19 cellular contexts compared by ENCODE assay signal in genomic region chr9:120513825-120514598, GRCh38.
"Had no signal": no experiment of that assay in that cellular context is flagged by ENCODE, and none has a peak within 500 bp of the region (broad histone marks: within the 10 kb centered on the region; RNA-seq: fewer than 3 reads in every experiment).

No MANE protein-coding gene starts in this region.

- H3K27ac Mint-ChIP-seq: activated CD4-positive, alpha-beta memory T cell treated with anti-CD3 and anti-CD28 coated beads, Interleukin-2, amount 10 ng/mL, durations not matched to agents 7 days and 5 days; activated naive CD8-positive, alpha-beta T cell treated with anti-CD3 and anti-CD28 coated beads for 36 hours; activated T-helper 17 cell treated with anti-CD3 and anti-CD28 coated beads, Interleukin-2, amount 50 U/mL, for 72 hours; endodermal cell; natural killer cell treated with Interleukin-12 subunit alpha and Interleukin-12 subunit beta and Interleukin-15 and Interleukin-18, amount 100 ng/mL, for 72 hours; type B pancreatic cell had no signal

- H3K9me3 Mint-ChIP-seq: activated T-helper 17 cell treated with anti-CD3 and anti-CD28 coated beads, Interleukin-2, amount 50 U/mL, for 72 hours; natural killer cell treated with Interleukin-12 subunit alpha and Interleukin-12 subunit beta and Interleukin-15 and Interleukin-18, amount 100 ng/mL, for 72 hours; stimulated activated effector memory CD8-positive, alpha-beta T cell treated with anti-CD3 and anti-CD28 coated beads, Interleukin-12 subunit alpha, Interleukin-12 subunit beta, amount 100 ng/mL, for 72 hours; type B pancreatic cell had no signal

- H3K4me3 ChIP-seq: colonic mucosa, left ventricle myocardium inferior, ovary, testis, vagina had no signal

- H3K4me3 Mint-ChIP-seq: activated CD4-positive, alpha-beta memory T cell treated with anti-CD3 and anti-CD28 coated beads, Interleukin-2, amount 10 ng/mL, durations not matched to agents 7 days and 5 days; activated naive CD8-positive, alpha-beta T cell treated with anti-CD3 and anti-CD28 coated beads for 36 hours; activated T-helper 17 cell treated with anti-CD3 and anti-CD28 coated beads, Interleukin-2, amount 50 U/mL, for 72 hours; endodermal cell; natural killer cell treated with Interleukin-12 subunit alpha and Interleukin-12 subunit beta and Interleukin-15 and Interleukin-18, amount 100 ng/mL, for 72 hours; stimulated activated effector memory CD8-positive, alpha-beta T cell treated with anti-CD3 and anti-CD28 coated beads, Interleukin-12 subunit alpha, Interleukin-12 subunit beta, amount 100 ng/mL, for 72 hours; type B pancreatic cell had no signal

- ATAC-seq: activated T-helper 17 cell treated with anti-CD3 and anti-CD28 coated beads, Interleukin-2, amount 50 U/mL, for 72 hours; natural killer cell treated with Interleukin-12 subunit alpha and Interleukin-12 subunit beta and Interleukin-15 and Interleukin-18, amount 100 ng/mL, for 72 hours; stimulated activated effector memory CD8-positive, alpha-beta T cell treated with anti-CD3 and anti-CD28 coated beads, Interleukin-12 subunit alpha, Interleukin-12 subunit beta, amount 100 ng/mL, for 72 hours had no signal

- H3K36me3 ChIP-seq: ovary had no signal

- H3K27me3 Mint-ChIP-seq: activated CD4-positive, alpha-beta memory T cell treated with anti-CD3 and anti-CD28 coated beads, Interleukin-2, amount 10 ng/mL, durations not matched to agents 7 days and 5 days; activated naive CD8-positive, alpha-beta T cell treated with anti-CD3 and anti-CD28 coated beads for 36 hours; activated T-helper 17 cell treated with anti-CD3 and anti-CD28 coated beads, Interleukin-2, amount 50 U/mL, for 72 hours; natural killer cell treated with Interleukin-12 subunit alpha and Interleukin-12 subunit beta and Interleukin-15 and Interleukin-18, amount 100 ng/mL, for 72 hours; type B pancreatic cell had no signal

- H3K27me3 ChIP-seq: colonic mucosa, ovary, testis, vagina had no signal

- H3K4me1 ChIP-seq: colonic mucosa, testis, vagina had no signal

- H3K27ac ChIP-seq: colonic mucosa, left ventricle myocardium inferior, ovary, testis, vagina had no signal

- FAIRE-seq: astrocyte had no signal

- DNase-seq: activated CD4-positive, alpha-beta memory T cell treated with anti-CD3 and anti-CD28 coated beads, Interleukin-2, amount 10 ng/mL, durations not matched to agents 7 days and 5 days; activated CD4-positive, alpha-beta T cell treated with anti-CD3 and anti-CD28 coated beads for 1 hour; activated naive CD8-positive, alpha-beta T cell treated with anti-CD3 and anti-CD28 coated beads for 36 hours; colonic mucosa; endodermal cell; foreskin melanocyte; hippocampal formation; left ventricle myocardium inferior; ovary; right cardiac atrium; stimulated activated CD4-positive, alpha-beta T cell treated with anti-CD3 and anti-CD28 coated beads, Interleukin-12 subunit alpha, Interleukin-12 subunit beta, amount 100 ng/mL, for 4 hours; T-helper 9 cell; testis had no signal

- H3K4me1 Mint-ChIP-seq: activated CD4-positive, alpha-beta memory T cell treated with anti-CD3 and anti-CD28 coated beads, Interleukin-2, amount 10 ng/mL, durations not matched to agents 7 days and 5 days; activated naive CD8-positive, alpha-beta T cell treated with anti-CD3 and anti-CD28 coated beads for 36 hours; endodermal cell had no signal

- H3K9me3 ChIP-seq: colonic mucosa, ovary, testis, vagina had no signal
